ENCODE assay signal across 30 cellular contexts in the genomic region with DNA sequence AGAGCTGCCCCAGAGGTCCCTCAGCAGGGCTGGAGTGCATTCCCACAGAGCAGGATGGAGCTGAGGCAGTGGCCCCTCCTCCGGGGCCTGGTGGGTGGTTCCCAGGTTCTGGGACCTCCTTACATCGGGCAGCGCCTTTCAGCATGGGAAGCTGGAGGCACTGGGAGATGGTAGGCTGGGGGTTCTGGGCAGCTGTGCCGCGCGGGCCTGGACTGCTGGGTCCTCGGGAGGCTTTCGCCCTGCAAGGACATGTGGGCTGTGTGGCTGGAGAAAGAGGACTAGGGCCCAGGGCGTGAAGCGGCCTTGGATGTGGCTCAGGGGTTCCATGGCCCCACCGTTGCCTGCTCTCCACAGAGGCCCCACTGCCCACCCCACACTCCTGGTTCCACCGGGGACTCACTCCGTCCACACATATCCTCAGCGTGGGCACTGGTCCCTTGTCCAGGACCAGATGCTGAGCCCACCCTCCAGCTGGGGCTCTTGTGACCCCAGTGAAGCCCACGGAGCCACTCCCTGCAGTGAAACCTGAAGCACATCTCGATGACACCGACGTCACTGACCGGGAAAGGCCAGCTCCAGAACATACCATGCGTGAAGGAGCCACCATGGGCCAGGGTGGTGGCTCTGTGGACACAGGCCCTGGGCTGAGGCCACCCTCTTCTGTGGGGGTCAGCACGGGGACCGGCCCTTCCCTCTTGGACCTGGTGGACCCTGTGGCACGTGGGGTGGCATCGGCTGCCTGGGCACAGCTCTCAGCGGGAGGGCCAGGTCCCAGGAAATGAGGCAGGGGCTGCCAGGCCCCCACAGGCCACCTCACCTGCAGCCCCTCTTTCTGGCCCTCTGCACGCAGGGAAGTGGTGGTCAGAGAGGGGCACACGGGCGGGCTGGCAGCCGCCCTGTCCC. TPM values are rescaled to one million over a fixed set of nuclear protein-coding genes. Genes with fewer than 3 reads are reported as not detected.
DNase-seq lines count a peak whose midpoint lies in the region; ATAC-seq and TF ChIP-seq lines count a peak whose summit lies in the region.
"Had no signal": no experiment of that assay in that cellular context is flagged by ENCODE, and none has a peak within 500 bp of the region (broad histone marks: within the 10 kb centered on the region; RNA-seq: fewer than 3 reads in every experiment).

No MANE protein-coding gene starts in this region.

- no peaks in the 10 kb centered on the region for H3K9me3 ChIP-seq in H9 (ENCODE audit: control insufficient read depth, low read depth, low read length)
- H3K9me3 ChIP-seq: pancreas, transverse colon had no signal

- H3K56ac ChIP-seq in H9 (ENCODE audit: insufficient read length, low read depth, low read length) (no peak overlapping the region), mesendoderm (ENCODE audit: low read length) (no peak overlapping the region)

- H2BK20ac ChIP-seq in H9 (ENCODE audit: low read depth, low read length, poor library complexity, severe bottlenecking), result no peak overlapping the region

- H3K4ac ChIP-seq in H9 (ENCODE audit: low read depth, low read length) (no peak overlapping the region), mesendoderm (ENCODE audit: low read depth, low read length) (no peak overlapping the region)

- H3K4me2 ChIP-seq in H9 (ENCODE audit: insufficient read depth, insufficient read length, low read length), result no peak overlapping the region
- H3K4me2 ChIP-seq in mesendoderm (ENCODE audit: low read length), result no peak overlapping the region

- no peak overlapping the region for H3K4me3 Mint-ChIP-seq in H9
- no peak overlapping the region for H3K4me3 Mint-ChIP-seq in osteocyte (ENCODE audit: unreplicated experiment)
- H3K4me3 Mint-ChIP-seq: activated CD8-positive, alpha-beta T cell treated with anti-CD3 and anti-CD28 coated beads, Interleukin-2, amount 10 ng/mL, durations not matched to agents 7 days and 5 days; activated naive CD8-positive, alpha-beta T cell treated with anti-CD3 and anti-CD28 coated beads for 36 hours; HFFc6; nephron progenitor cell had no signal

- H3K4me3 ChIP-seq in mesendoderm (ENCODE audit: low read length), result no peak overlapping the region
- H3K4me3 ChIP-seq: BLaER1, pancreas, spleen, transverse colon had no signal

- no peaks in the 10 kb centered on the region for H3K36me3 ChIP-seq in mesendoderm (ENCODE audit: control insufficient read depth, insufficient read depth, low read length)
- H3K36me3 ChIP-seq: BLaER1, pancreas, spleen, transverse colon had no signal

- no peaks in the 10 kb centered on the region for H3K4me1 ChIP-seq in H9 (ENCODE audit: insufficient read depth, low read length)
- no peaks in the 10 kb centered on the region for H3K4me1 ChIP-seq in mesendoderm (ENCODE audit: control insufficient read depth, low read depth, low read length)
- H3K4me1 ChIP-seq: pancreas had no signal

- H3K23me2 ChIP-seq in H9 (ENCODE audit: insufficient read length, low read depth, low read length, poor library complexity, severe bottlenecking), result no peaks in the 10 kb centered on the region

- H3K4me1 Mint-ChIP-seq in H9 (peaks cover 0 to 2% of the 10 kb centered on the region in 2 experiments; a peak in 2 of 4 replicates), osteocyte (ENCODE audit: unreplicated experiment) (no peaks in the 10 kb centered on the region)
- H3K4me1 Mint-ChIP-seq: activated naive CD8-positive, alpha-beta T cell treated with anti-CD3 and anti-CD28 coated beads for 36 hours had no signal

- H2AK5ac ChIP-seq in H9 (ENCODE audit: insufficient read length, low read length) (no peak overlapping the region), mesendoderm (ENCODE audit: low read length) (no peak overlapping the region)

- H3K36me3 Mint-ChIP-seq in H9 (ENCODE audit: insufficient read depth in 1 of 3, low read depth in 3 of 3), result no peaks in the 10 kb centered on the region
- H3K36me3 Mint-ChIP-seq in osteocyte (ENCODE audit: unreplicated experiment), result no peaks in the 10 kb centered on the region
- H3K36me3 Mint-ChIP-seq: activated naive CD8-positive, alpha-beta T cell treated with anti-CD3 and anti-CD28 coated beads for 36 hours had no signal

- H4K5ac ChIP-seq in H9 (ENCODE audit: insufficient read length, low read depth, low read length) (no peak overlapping the region), mesendoderm (ENCODE audit: low read length) (no peak overlapping the region)

- no peaks in the 10 kb centered on the region for H4K20me1 ChIP-seq in H9 (ENCODE audit: control insufficient read depth, insufficient read depth, insufficient read length)
- H4K20me1 ChIP-seq: BLaER1 had no signal

- peaks cover 18% of the 10 kb centered on the region for H3K27me3 Mint-ChIP-seq in H9 (ENCODE audit: low read depth)
- H3K27me3 Mint-ChIP-seq in osteocyte (ENCODE audit: unreplicated experiment), result peaks cover 42% of the 10 kb centered on the region

- H3K79me1 ChIP-seq in H9 (ENCODE audit: insufficient read depth, low read depth, low read length, poor library complexity, severe bottlenecking), result no peaks in the 10 kb centered on the region
- no peaks in the 10 kb centered on the region for H3K79me1 ChIP-seq in mesendoderm (ENCODE audit: low read length)

- H3K14ac ChIP-seq in H9 (ENCODE audit: insufficient read depth, low read length), result no peak overlapping the region; the same call in 1 of the 2 replicates

- no peak overlapping the region for H2AFZ ChIP-seq in H9 (ENCODE audit: low read length)

- H2BK120ac ChIP-seq in H9 (ENCODE audit: low read depth, low read length, poor library complexity, severe bottlenecking) (no peak overlapping the region), mesendoderm (ENCODE audit: low read depth, low read length) (no peak overlapping the region)

- no peak overlapping the region for H2BK12ac ChIP-seq in H9 (ENCODE audit: insufficient read length, low read depth, low read length)

- H2BK5ac ChIP-seq in H9 (ENCODE audit: insufficient read length, low read length) (no peak overlapping the region), mesendoderm (ENCODE audit: low read length) (no peak overlapping the region)

- no peak overlapping the region for H3K27ac ChIP-seq in H9 (ENCODE audit: insufficient read length, low read depth, low read length)
- H3K27ac ChIP-seq in mesendoderm (ENCODE audit: low read depth, low read length), result no peak overlapping the region
- H3K27ac ChIP-seq: BLaER1, pancreas, spleen, transverse colon had no signal

- WGBS in H9 (ENCODE audit: extremely low coverage, insufficient read length, low lambda C conversion rate), result no CpG with 5 or more reads among the region's 29 CpGs
- no CpG with 5 or more reads among the region's 29 CpGs for WGBS in mesendoderm (ENCODE audit: extremely low coverage, insufficient coverage, low lambda C conversion rate)

- H3K27me3 ChIP-seq in H9 (ENCODE audit: insufficient read depth, low read length) (no peaks in the 10 kb centered on the region), mesendoderm (ENCODE audit: insufficient read depth, low read length, poor library complexity) (no peaks in the 10 kb centered on the region)
- H3K27me3 ChIP-seq: BLaER1, pancreas, transverse colon had no signal

- H3K79me2 ChIP-seq in H9 (ENCODE audit: insufficient read depth, low read length), result no peaks in the 10 kb centered on the region
- H3K79me2 ChIP-seq in mesendoderm (ENCODE audit: control insufficient read depth, insufficient read depth, low read length), result no peaks in the 10 kb centered on the region

- H4K8ac ChIP-seq in H9 (replicated peaks; ENCODE audit: insufficient read length, low read depth, low read length) (no peak overlapping the region), mesendoderm (ENCODE audit: low read depth, low read length) (no peak overlapping the region)

- DNase-seq in D341Med (ENCODE audit: low spot score) (peak; percentile 20), H9 (peak; percentile 45), islet precursor cell (peak; percentile 48), osteocyte (ENCODE audit: extremely low spot score, unreplicated experiment) (peak; percentile 80), NCI-H524 treated with DMSO at 0.1 percent for 48 hours (lab: John Stamatoyannopoulos, UW) (no peak), left lobe of liver (ENCODE audit: low spot score) (no peak), C1 segment of cervical spinal cord (lab: John Stamatoyannopoulos, UW) (no peak), mesendoderm (no peak)
- DNase-seq: activated CD8-positive, alpha-beta T cell treated with anti-CD3 and anti-CD28 coated beads, Interleukin-2, amount 10 ng/mL, durations not matched to agents 7 days and 5 days; activated effector memory CD4-positive, alpha-beta T cell treated with anti-CD3 and anti-CD28 coated beads, Interleukin-2, amount 50 U/mL, for 16 hours; activated naive CD8-positive, alpha-beta T cell treated with anti-CD3 and anti-CD28 coated beads for 36 hours; activated T-cell treated with anti-CD3 and anti-CD28 coated beads for 4 hours; DMS79; effector CD4-positive, alpha-beta T cell; HFFc6; hypothalamus; Karpas-422; NCI-H2081 treated with DMSO at 0.1 percent for 48 hours; NCI-H226; nephron progenitor cell; SIG-M5; spleen; stimulated activated CD4-positive, alpha-beta T cell treated with anti-CD3 and anti-CD28 coated beads, Interleukin-2, amount 100 ng/mL, for 24 hours; stimulated activated CD8-positive, alpha-beta memory T cell treated with anti-CD3 and anti-CD28 coated beads, Interleukin-4, amount 100 ng/mL, for 48 hours; transverse colon had no signal

- no peak for TF ChIP-seq CTCF in H9 (conservative IDR thresholded peaks at IDR 0.05)
- no peak for TF ChIP-seq CTCF in osteocyte (IDR thresholded peaks at IDR 0.05)

- peak overlapping the region in 1 of 3 experiments; percentile 55; a peak in 1 of 7 replicates for H3K27ac Mint-ChIP-seq in H9
- H3K27ac Mint-ChIP-seq in osteocyte (ENCODE audit: unreplicated experiment), result no peak overlapping the region
- H3K27ac Mint-ChIP-seq: activated CD8-positive, alpha-beta T cell treated with anti-CD3 and anti-CD28 coated beads, Interleukin-2, amount 10 ng/mL, durations not matched to agents 7 days and 5 days; activated naive CD8-positive, alpha-beta T cell treated with anti-CD3 and anti-CD28 coated beads for 36 hours; HFFc6; nephron progenitor cell had no signal

- no peak overlapping the region for H3T11ph ChIP-seq in H9 (ENCODE audit: low read length)

- H3K18ac ChIP-seq in H9 (ENCODE audit: insufficient read length, low read depth, low read length) (no peak overlapping the region), mesendoderm (ENCODE audit: low read length) (no peak overlapping the region)

- H2BK15ac ChIP-seq in H9 (ENCODE audit: low read depth, low read length) (no peak overlapping the region), mesendoderm (replicated peaks; ENCODE audit: low read depth) (no peak overlapping the region)

- H3K9ac ChIP-seq in H9 (ENCODE audit: extremely low read depth, insufficient read length, low read length) (no peak overlapping the region), mesendoderm (ENCODE audit: low read length) (no peak overlapping the region)
- H3K9ac ChIP-seq: BLaER1 had no signal

- H3K9me3 Mint-ChIP-seq in H9, result peaks cover 0 to 8% of the 10 kb centered on the region in 2 experiments; a peak in 2 of 5 replicates
- no peaks in the 10 kb centered on the region for H3K9me3 Mint-ChIP-seq in osteocyte (ENCODE audit: unreplicated experiment)
- H3K9me3 Mint-ChIP-seq: activated naive CD8-positive, alpha-beta T cell treated with anti-CD3 and anti-CD28 coated beads for 36 hours; HFFc6 had no signal

- H3K23ac ChIP-seq in H9 (ENCODE audit: insufficient read length, low read depth, low read length) (no peak overlapping the region), mesendoderm (ENCODE audit: low read length) (no peak overlapping the region)

- ATAC-seq in left lobe of liver, result no peak
- ATAC-seq: activated CD8-positive, alpha-beta T cell treated with anti-CD3 and anti-CD28 coated beads, Interleukin-2, amount 10 ng/mL, durations not matched to agents 7 days and 5 days; HepG2; Panc1; pancreas had no signal

- no peak overlapping the region for H4K91ac ChIP-seq in H9 (ENCODE audit: insufficient read length, low read depth, low read length)

RNA-seq across cellular contexts. Expression of gene NKD2, which starts 31.5 kb away (rescaled TPM):
- total RNA-seq in H9 (2021), result 7.3 and 7.7 TPM in 2 replicates
- total RNA-seq in osteocyte, result not detected in 2 replicates
- 1.6 TPM for total RNA-seq in left lobe of liver
- polyA plus RNA-seq in mesendoderm (2013, experiment 1 of 2), result 4.1 TPM
- 3.1 TPM for polyA plus RNA-seq in mesendoderm (2013, experiment 2 of 2)
- total RNA-seq: HFFc6, mononuclear cell had no signal

Comparison
In these comparisons a context has a peak if more than half of its experiments do, and no peak if none do; other contexts are left out.
1. DNase-seq: peak in D341Med (single experiment), H9 (single experiment), islet precursor cell (single experiment) and osteocyte (single experiment); none in NCI-H524 treated with DMSO at 0.1 percent for 48 hours (single experiment), left lobe of liver (single experiment), C1 segment of cervical spinal cord (0 of 14) and mesendoderm (single experiment).